8 cellular contexts compared by ENCODE assay signal in genomic region chr19:54231077-54231931, GRCh38.
A peak's percentile ranks its signal among the peaks of the same experiment; 100 is the strongest.
DNase-seq lines count a peak whose midpoint lies in the region; ATAC-seq and TF ChIP-seq lines count a peak whose summit lies in the region.

No MANE protein-coding gene starts in this region.

- CTCF ChIA-PET in HEK293T (lab: Yijun Ruan, JAX), result no interaction called here

- ATAC-seq in GM18873 (IDR thresholded peaks at IDR 0.05; ENCODE audit: low FRiP score, unreplicated experiment), result no peak

- POLR2A ChIA-PET in HEK293T (lab: Yijun Ruan, JAX), result no interaction called here

- DNase-seq in COR-L47 (lab: John Stamatoyannopoulos, UW) (peak; percentile 79), HEK293T (ENCODE audit: extremely low spot score) (peak; percentile 83), NCI-H226 (peak; percentile 43), kidney tubule cell (ENCODE audit: low spot score) (peak; percentile 75)
- DNase-seq in activated CD4-positive, alpha-beta T cell treated with anti-CD3 and anti-CD28 coated beads for 1 hour, result peak; percentile 76
- DNase-seq in central memory CD4-positive, alpha-beta T cell, result peak; percentile 71
- peak; percentile 91 to 96 for DNase-seq in stimulated activated CD4-positive, alpha-beta T cell treated with anti-CD3 and anti-CD28 coated beads, Interleukin-2, amount 100 ng/mL, for 24 hours

TF ChIP-seq in HEK293T, 16 proteins besides CTCF, POLR2A, EP300 and RAD21:
- TF ChIP-seq ARNT (IDR thresholded peaks at IDR 0.05), result no peak
- TF ChIP-seq FOXA1 (IDR thresholded peaks at IDR 0.05), result no peak
- no peak for TF ChIP-seq CTBP1 (IDR thresholded peaks at IDR 0.05; ENCODE audit: borderline replicate concordance)
- no peak for TF ChIP-seq PKNOX1 (IDR thresholded peaks at IDR 0.05)
- no peak for TF ChIP-seq SP1 (IDR thresholded peaks at IDR 0.05)
- TF ChIP-seq ELF4 (IDR thresholded peaks at IDR 0.05), result no peak
- TF ChIP-seq L3MBTL2 (conservative IDR thresholded peaks at IDR 0.05), result no peak
- TF ChIP-seq SUZ12 (IDR thresholded peaks at IDR 0.05), result no peak
- no peak for TF ChIP-seq TARDBP (IDR thresholded peaks at IDR 0.05)
- TF ChIP-seq NFRKB (IDR thresholded peaks at IDR 0.05), result no peak
- TF ChIP-seq ZNF384 (IDR thresholded peaks at IDR 0.05), result no peak
- TF ChIP-seq FOXK2 (IDR thresholded peaks at IDR 0.05), result no peak
- TF ChIP-seq BHLHE40 (IDR thresholded peaks at IDR 0.05; ENCODE audit: borderline replicate concordance), result no peak
- no peak for TF ChIP-seq LEF1 (IDR thresholded peaks at IDR 0.05; ENCODE audit: borderline replicate concordance)
- no peak for TF ChIP-seq FOXM1 (IDR thresholded peaks at IDR 0.05; ENCODE audit: borderline replicate concordance)

Comparison
In these comparisons a context has a peak if more than half of its experiments do, and no peak if none do; other contexts are left out.
1. DNase-seq: peak in every context shown above with its lines; median percentile 94 in stimulated activated CD4-positive, alpha-beta T cell treated with anti-CD3 and anti-CD28 coated beads, Interleukin-2, amount 100 ng/mL, for 24 hours; 83 in HEK293T; 79 in COR-L47; 76 in activated CD4-positive, alpha-beta T cell treated with anti-CD3 and anti-CD28 coated beads for 1 hour; 75 in kidney tubule cell; 71 in central memory CD4-positive, alpha-beta T cell; 43 in NCI-H226.